ENCODE assay signal across 9 cellular contexts in genomic region chr7:101076183-101076582, GRCh38. TPM values are rescaled to one million over a fixed set of nuclear protein-coding genes. Genes with fewer than 3 reads are reported as not detected.
"Had no signal": no experiment of that assay in that cellular context is flagged by ENCODE, and none has a peak within 500 bp of the region (broad histone marks: within the 10 kb centered on the region; RNA-seq: fewer than 3 reads in every experiment).

No MANE protein-coding gene starts in this region.

RNA-seq across cellular contexts. Expression of gene SERPINE1, which starts 50.7 kb away (rescaled TPM):
- total RNA-seq: SK-MEL-5 had no signal

RNA-seq across cellular contexts. Expression of gene MUC17, which starts 56.3 kb away (rescaled TPM):
- total RNA-seq: LHCN-M2, MCF 10A, NCI-H460, OCI-LY7, PC-9, Right ventricle myocardium inferior, RPMI7951, SJCRH30, SK-MEL-5 had no signal
